17 cellular contexts compared by ENCODE assay signal in the genomic region with DNA sequence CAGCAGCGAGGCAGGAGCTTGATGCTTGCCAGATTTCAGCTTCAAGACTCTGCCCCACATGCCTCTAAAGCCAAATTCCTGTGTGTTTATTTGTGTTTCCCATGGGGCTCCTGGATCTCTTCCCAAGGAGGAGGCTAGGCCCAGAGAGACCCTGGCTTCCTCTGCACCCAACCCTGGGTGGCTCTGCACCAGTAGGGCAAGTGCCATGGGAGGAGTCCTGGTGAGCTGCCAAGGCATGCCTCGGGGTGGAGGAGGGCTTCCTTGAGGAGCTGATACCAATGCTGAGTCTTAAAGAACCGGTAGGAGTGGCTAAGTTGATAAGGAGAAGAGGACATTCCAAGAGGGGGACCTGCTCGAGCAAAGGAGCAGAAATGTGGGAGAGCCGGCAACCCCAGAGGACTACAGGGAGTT. TPM values are rescaled to one million over a fixed set of nuclear protein-coding genes. Genes with fewer than 3 reads are reported as not detected.
DNase-seq lines count a peak whose midpoint lies in the region; ATAC-seq and TF ChIP-seq lines count a peak whose summit lies in the region.
"Had no signal": no experiment of that assay in that cellular context is flagged by ENCODE, and none has a peak within 500 bp of the region (broad histone marks: within the 10 kb centered on the region; RNA-seq: fewer than 3 reads in every experiment).

No MANE protein-coding gene starts in this region.

- H3K9me3 ChIP-seq in adipocyte (ENCODE audit: control insufficient read depth, low read length), result no peaks in the 10 kb centered on the region
- H3K9me3 ChIP-seq in lung (ENCODE audit: control insufficient read depth in 2 of 2, insufficient read depth in 1 of 2, low read length in 1 of 2), result no peaks in the 10 kb centered on the region
- H3K9me3 ChIP-seq: heart left ventricle, tibial nerve had no signal

- DNase-seq in HFFc6 (peak; percentile 43), adipocyte (ENCODE audit: low read depth) (peak; percentile 61), lung (ENCODE audit: low spot score) (peak; percentile 89), DMS 273 (lab: John Stamatoyannopoulos, UW; ENCODE audit: unreplicated experiment) (no peak)
- DNase-seq: activated CD4-positive, alpha-beta T cell treated with anti-CD3 and anti-CD28 coated beads, Interleukin-2, amount 50 U/mL, for 48 hours; activated naive CD8-positive, alpha-beta T cell treated with anti-CD3 and anti-CD28 coated beads for 36 hours; CD8-positive, alpha-beta T cell; H9; mesendoderm; NCI-H748 treated with DMSO at 0.1 percent for 48 hours; SW 1271 had no signal

- peaks cover 38% of the 10 kb centered on the region for H3K4me1 Mint-ChIP-seq in HFFc6 (ENCODE audit: low read depth)
- H3K4me1 Mint-ChIP-seq: activated naive CD8-positive, alpha-beta T cell treated with anti-CD3 and anti-CD28 coated beads for 36 hours had no signal

- H3K9ac ChIP-seq in adipocyte (ENCODE audit: low read length), result no peak overlapping the region

- peak overlapping the region; percentile 30; the same call in 1 of the 2 replicates for H3K4me3 ChIP-seq in ACC112 (ENCODE audit: low read depth, low read length)
- H3K4me3 ChIP-seq in adipocyte (ENCODE audit: low read length), result no peak overlapping the region
- no peak overlapping the region for H3K4me3 ChIP-seq in lung
- H3K4me3 ChIP-seq: heart left ventricle, tibial nerve had no signal

- H3K27me3 ChIP-seq in ACC112 (ENCODE audit: insufficient read depth, low read length) (no peaks in the 10 kb centered on the region; the same call in 1 of the 2 replicates), adipocyte (replicated peaks; ENCODE audit: control insufficient read depth, insufficient read depth, low read length) (peaks cover 14% of the 10 kb centered on the region), lung (ENCODE audit: control insufficient read depth, insufficient read depth) (no peaks in the 10 kb centered on the region)

- WGBS in lung, 2 donors, result 23 to 37% methylated on average over 5 of the region's 5 CpGs

- no peaks in the 10 kb centered on the region for H3K36me3 Mint-ChIP-seq in HFFc6 (ENCODE audit: low read depth)
- H3K36me3 Mint-ChIP-seq: activated naive CD8-positive, alpha-beta T cell treated with anti-CD3 and anti-CD28 coated beads for 36 hours; CD8-positive, alpha-beta T cell had no signal

- H3K9me3 Mint-ChIP-seq in HFFc6, result no peaks in the 10 kb centered on the region
- H3K9me3 Mint-ChIP-seq: activated naive CD8-positive, alpha-beta T cell treated with anti-CD3 and anti-CD28 coated beads for 36 hours; CD8-positive, alpha-beta T cell; H9 had no signal

- peaks cover 7% of the 10 kb centered on the region for H3K27me3 Mint-ChIP-seq in HFFc6 (ENCODE audit: insufficient read depth)

- H3K4me3 Mint-ChIP-seq in HFFc6, result no peak overlapping the region
- H3K4me3 Mint-ChIP-seq: activated naive CD8-positive, alpha-beta T cell treated with anti-CD3 and anti-CD28 coated beads for 36 hours; CD8-positive, alpha-beta T cell; H9 had no signal

- H3K4me1 ChIP-seq in ACC112 (ENCODE audit: control insufficient read depth, insufficient read depth, low read length, unreplicated experiment), result peaks cover 40% of the 10 kb centered on the region
- H3K4me1 ChIP-seq in adipocyte (ENCODE audit: control insufficient read depth, insufficient read depth, low read length), result peaks cover 45% of the 10 kb centered on the region
- H3K4me1 ChIP-seq in lung (ENCODE audit: control insufficient read depth in 2 of 2, insufficient read depth in 2 of 2, low read length in 2 of 2), result peaks cover 0 to 9% of the 10 kb centered on the region in 2 donors

- H3K27ac Mint-ChIP-seq in HFFc6, result no peak overlapping the region
- H3K27ac Mint-ChIP-seq: activated naive CD8-positive, alpha-beta T cell treated with anti-CD3 and anti-CD28 coated beads for 36 hours; CD8-positive, alpha-beta T cell; H9 had no signal

- H3K79me2 ChIP-seq in ACC112 (ENCODE audit: control insufficient read depth, insufficient read depth, low read length, unreplicated experiment), result no peaks in the 10 kb centered on the region

- H3K27ac ChIP-seq in ACC112 (ENCODE audit: low read depth, low read length), result peak overlapping the region; percentile 31
- no peak overlapping the region for H3K27ac ChIP-seq in lung (ENCODE audit: low read depth in 1 of 2, low read length in 1 of 2)
- H3K27ac ChIP-seq: heart left ventricle had no signal

- ATAC-seq in lung (ENCODE audit: insufficient read depth, low FRiP score) (peak; percentile 55), HG02970 (IDR thresholded peaks at IDR 0.05; ENCODE audit: low FRiP score, unreplicated experiment) (no peak), HG02884 (IDR thresholded peaks at IDR 0.05; ENCODE audit: unreplicated experiment) (no peak), HG03378 (IDR thresholded peaks at IDR 0.05; ENCODE audit: unreplicated experiment) (no peak)
- ATAC-seq: CD8-positive, alpha-beta T cell; heart left ventricle had no signal

- H3K36me3 ChIP-seq in ACC112 (ENCODE audit: insufficient read depth, low read length) (no peaks in the 10 kb centered on the region), adipocyte (ENCODE audit: control insufficient read depth, insufficient read depth, low read length, severe bottlenecking) (no peaks in the 10 kb centered on the region), lung (ENCODE audit: control insufficient read depth in 2 of 2, insufficient read depth in 2 of 2, low read length in 2 of 2) (no peaks in the 10 kb centered on the region)
- H3K36me3 ChIP-seq: heart left ventricle, tibial nerve had no signal

- no peak overlapping the region for H2AFZ ChIP-seq in ACC112 (ENCODE audit: low read length, unreplicated experiment)

- TF ChIP-seq CTCF in HFFc6 (IDR thresholded peaks at IDR 0.05) (no peak), lung (IDR thresholded peaks at IDR 0.05; ENCODE audit: control extremely low read depth, extremely low read depth) (no peak)

RNA-seq across cellular contexts. Expression of gene TIFAB, which starts 6.8 kb away (rescaled TPM):
- not detected for total RNA-seq in HFFc6 (2021; fragmentation: NEBNext Ultra II Directional; extraction: Animal tissue kit (Norgen Biotek cat#: 25700))
- total RNA-seq in lung, result under 1 TPM; 0.15 to 0.88 TPM
- polyA plus RNA-seq in lung, result under 1 TPM; 0.31 to 0.39 TPM
- total RNA-seq: activated naive CD8-positive, alpha-beta T cell treated with anti-CD3 and anti-CD28 coated beads for 36 hours; CD8-positive, alpha-beta T cell; H9; tibial nerve had no signal

RNA-seq across cellular contexts. Expression of gene DCANP1, which starts 11.8 kb away (rescaled TPM):
- not detected for total RNA-seq in HFFc6 (2021; fragmentation: NEBNext Ultra II Directional; extraction: Animal tissue kit (Norgen Biotek cat#: 25700))
- total RNA-seq in lung, result under 1 TPM; 0.09 to 0.43 TPM
- under 1 TPM; 0.14 to 0.51 TPM for polyA plus RNA-seq in lung
- total RNA-seq: activated naive CD8-positive, alpha-beta T cell treated with anti-CD3 and anti-CD28 coated beads for 36 hours; CD8-positive, alpha-beta T cell; H9; tibial nerve had no signal
- polyA plus RNA-seq: heart left ventricle had no signal

RNA-seq across cellular contexts. Expression of gene MACROH2A1, which starts 59.9 kb away (rescaled TPM):
- total RNA-seq in HFFc6 (2021; fragmentation: NEBNext Ultra II Directional; extraction: Animal tissue kit (Norgen Biotek cat#: 25700)), result 100 to 1,000 TPM; 116 to 144 (median 127) TPM
- total RNA-seq in lung, result 100 to 1,000 TPM; 210 to 286 TPM
- 100 to 1,000 TPM; 149 to 334 TPM for polyA plus RNA-seq in lung
